In genomic region chr2:22520337-22521288, GRCh38 we compare ENCODE assay signal across 24 cellular contexts.
"Had no signal": no experiment of that assay in that cellular context is flagged by ENCODE, and none has a peak within 500 bp of the region (broad histone marks: within the 10 kb centered on the region; RNA-seq: fewer than 3 reads in every experiment).

No MANE protein-coding gene starts in this region.

- H3K36me3 Mint-ChIP-seq: naive B cell; natural killer cell treated with Interleukin-12 subunit alpha and Interleukin-12 subunit beta and Interleukin-15 and Interleukin-18, amount 100 ng/mL, for 72 hours; stimulated activated effector memory CD8-positive, alpha-beta T cell treated with anti-CD3 and anti-CD28 coated beads, Interleukin-12 subunit alpha, Interleukin-12 subunit beta, amount 100 ng/mL, for 72 hours had no signal

- H3K4me3 Mint-ChIP-seq: natural killer cell treated with Interleukin-12 subunit alpha and Interleukin-12 subunit beta and Interleukin-15 and Interleukin-18, amount 100 ng/mL, for 72 hours; neural progenitor cell; stimulated activated effector memory CD8-positive, alpha-beta T cell treated with anti-CD3 and anti-CD28 coated beads, Interleukin-12 subunit alpha, Interleukin-12 subunit beta, amount 100 ng/mL, for 72 hours had no signal

- H3K9me3 Mint-ChIP-seq: natural killer cell treated with Interleukin-12 subunit alpha and Interleukin-12 subunit beta and Interleukin-15 and Interleukin-18, amount 100 ng/mL, for 72 hours had no signal

- H3K36me3 ChIP-seq: gastrocnemius medialis, heart left ventricle, lower lobe of right lung, neural progenitor cell, sigmoid colon, stomach, thyroid gland, vagina had no signal

- H3K27me3 Mint-ChIP-seq: natural killer cell treated with Interleukin-12 subunit alpha and Interleukin-12 subunit beta and Interleukin-15 and Interleukin-18, amount 100 ng/mL, for 72 hours had no signal

- H3K4me1 ChIP-seq: gastrocnemius medialis, heart left ventricle, lower lobe of right lung, stomach, thyroid gland, vagina had no signal

- ATAC-seq: esophagus mucosa; gastrocnemius medialis; heart left ventricle; left cardiac atrium; left ventricle myocardium superior; lower lobe of right lung; natural killer cell treated with Interleukin-12 subunit alpha and Interleukin-12 subunit beta and Interleukin-15 and Interleukin-18, amount 100 ng/mL, for 72 hours; stimulated activated effector memory CD8-positive, alpha-beta T cell treated with anti-CD3 and anti-CD28 coated beads, Interleukin-12 subunit alpha, Interleukin-12 subunit beta, amount 100 ng/mL, for 72 hours had no signal

- H3K4me1 Mint-ChIP-seq: naive B cell; stimulated activated effector memory CD8-positive, alpha-beta T cell treated with anti-CD3 and anti-CD28 coated beads, Interleukin-12 subunit alpha, Interleukin-12 subunit beta, amount 100 ng/mL, for 72 hours had no signal

- DNase-seq: cerebellar nuclear complex; dorsolateral prefrontal cortex; effector CD4-positive, alpha-beta T cell; foreskin fibroblast; gastrocnemius medialis; heart left ventricle; left cardiac atrium; left ventricle myocardium superior; lower lobe of right lung; naive B cell; sigmoid colon; stimulated activated CD4-positive, alpha-beta T cell treated with anti-CD3 and anti-CD28 coated beads, Interleukin-2, amount 100 ng/mL, for 24 hours; stimulated activated CD4-positive, alpha-beta T cell treated with anti-CD3 and anti-CD28 coated beads, Interleukin-4, amount 100 ng/mL, for 24 hours; stimulated activated naive CD4-positive, alpha-beta T cell treated with Interleukin-2 at 50 U/mL for 16 hours; stomach; thyroid gland; trophoblast cell had no signal

- H3K27me3 ChIP-seq: gastrocnemius medialis, heart left ventricle, hepatocyte, neural progenitor cell, sigmoid colon, stomach, thyroid gland, vagina had no signal

- H3K4me3 ChIP-seq: dorsolateral prefrontal cortex, gastrocnemius medialis, heart left ventricle, hepatocyte, lower lobe of right lung, neural progenitor cell, sigmoid colon, stomach, thyroid gland, vagina had no signal

- H3K9me3 ChIP-seq: gastrocnemius medialis, lower lobe of right lung, sigmoid colon, thyroid gland, vagina had no signal

- H3K27ac Mint-ChIP-seq: naive B cell; natural killer cell treated with Interleukin-12 subunit alpha and Interleukin-12 subunit beta and Interleukin-15 and Interleukin-18, amount 100 ng/mL, for 72 hours; neural progenitor cell; stimulated activated effector memory CD8-positive, alpha-beta T cell treated with anti-CD3 and anti-CD28 coated beads, Interleukin-12 subunit alpha, Interleukin-12 subunit beta, amount 100 ng/mL, for 72 hours had no signal

- H3K27ac ChIP-seq: dorsolateral prefrontal cortex, epithelial cell of prostate, gastrocnemius medialis, heart left ventricle, hepatocyte, lower lobe of right lung, neural progenitor cell, sigmoid colon, stomach, thyroid gland, vagina had no signal
